ENCODE assay signal across 14 cellular contexts in the genomic region with DNA sequence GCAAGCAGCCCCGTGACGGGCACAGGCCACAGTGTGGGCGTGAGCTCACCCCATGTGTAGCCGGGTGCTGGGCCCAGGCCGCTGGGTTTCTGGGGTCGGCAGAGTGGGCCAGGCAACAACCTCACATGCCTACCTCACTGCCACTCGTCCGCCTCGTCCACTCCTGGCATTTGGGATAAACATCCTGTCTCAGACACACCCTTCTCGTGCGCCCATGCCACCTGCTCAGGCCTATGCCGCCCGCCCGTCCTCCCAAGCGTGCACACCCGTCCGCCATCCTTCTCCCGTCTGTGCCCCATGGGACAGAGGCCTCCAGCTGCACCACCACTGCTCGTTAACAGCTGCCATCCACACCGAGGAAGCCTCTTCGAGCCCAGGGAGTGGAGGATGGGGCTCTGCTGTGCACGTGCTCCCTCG.
A peak's percentile ranks its signal among the peaks of the same experiment; 100 is the strongest.
DNase-seq lines count a peak whose midpoint lies in the region; ATAC-seq and TF ChIP-seq lines count a peak whose summit lies in the region.
"Had no signal": no experiment of that assay in that cellular context is flagged by ENCODE, and none has a peak within 500 bp of the region (broad histone marks: within the 10 kb centered on the region; RNA-seq: fewer than 3 reads in every experiment).

No MANE protein-coding gene starts in this region.

- ATAC-seq in activated T-helper 17 cell treated with anti-CD3 and anti-CD28 coated beads, Interleukin-2, amount 50 U/mL, for 72 hours (replicated peaks) = no peak
- no peak for ATAC-seq in psoas muscle

- H3K4me3 ChIP-seq in psoas muscle = no peak overlapping the region

- intact Hi-C loops in activated CD4-positive, alpha-beta T cell treated with anti-CD3 and anti-CD28 coated beads, Interleukin-2, amount 10 ng/mL, durations not matched to agents 24 days and 14 days (cut with micrococcal nuclease) = no loop called here
- intact Hi-C loops in psoas muscle (cut with DNase I) = no loop called here

- H3K27me3 Mint-ChIP-seq in activated CD4-positive, alpha-beta T cell treated with anti-CD3 and anti-CD28 coated beads, Interleukin-2, amount 10 ng/mL, durations not matched to agents 24 days and 14 days = no peaks in the 10 kb centered on the region
- H3K27me3 Mint-ChIP-seq in IgD-negative memory B cell = no peaks in the 10 kb centered on the region
- no peaks in the 10 kb centered on the region for H3K27me3 Mint-ChIP-seq in activated T-helper 17 cell treated with anti-CD3 and anti-CD28 coated beads, Interleukin-2, amount 50 U/mL, for 72 hours

- 85 to 90% (median 88%) methylated on average over 23 of the region's 23 CpGs for WGBS in psoas muscle, 3 donors

- H3K27ac Mint-ChIP-seq in activated CD4-positive, alpha-beta T cell treated with anti-CD3 and anti-CD28 coated beads, Interleukin-2, amount 10 ng/mL, durations not matched to agents 24 days and 14 days = peak overlapping the region; percentile 69
- peak overlapping the region; percentile 93 to 95 (median 94) for H3K27ac Mint-ChIP-seq in IgD-negative memory B cell
- peak overlapping the region; percentile 48 for H3K27ac Mint-ChIP-seq in activated T-helper 17 cell treated with anti-CD3 and anti-CD28 coated beads, Interleukin-2, amount 50 U/mL, for 72 hours

- no peaks in the 10 kb centered on the region for H3K9me3 ChIP-seq in psoas muscle

- H3K27me3 ChIP-seq in psoas muscle (ENCODE audit: insufficient read depth in 3 of 3, low read length in 2 of 3) = no peaks in the 10 kb centered on the region

- H3K4me1 Mint-ChIP-seq in activated CD4-positive, alpha-beta T cell treated with anti-CD3 and anti-CD28 coated beads, Interleukin-2, amount 10 ng/mL, durations not matched to agents 24 days and 14 days = peaks cover 27% of the 10 kb centered on the region
- peaks cover 39 to 53% (median 51%) of the 10 kb centered on the region in 3 donors for H3K4me1 Mint-ChIP-seq in IgD-negative memory B cell
- H3K4me1 Mint-ChIP-seq in activated T-helper 17 cell treated with anti-CD3 and anti-CD28 coated beads, Interleukin-2, amount 50 U/mL, for 72 hours = peaks cover 9% of the 10 kb centered on the region

- H3K36me3 ChIP-seq in psoas muscle (ENCODE audit: insufficient read depth in 1 of 2, low read depth in 1 of 2) = peaks cover 0 to 28% of the 10 kb centered on the region in 2 donors

- H3K36me3 Mint-ChIP-seq in activated CD4-positive, alpha-beta T cell treated with anti-CD3 and anti-CD28 coated beads, Interleukin-2, amount 10 ng/mL, durations not matched to agents 24 days and 14 days (ENCODE audit: low read depth) = peaks cover 23% of the 10 kb centered on the region
- peaks cover 3% of the 10 kb centered on the region for H3K36me3 Mint-ChIP-seq in IgD-negative memory B cell
- H3K36me3 Mint-ChIP-seq in activated T-helper 17 cell treated with anti-CD3 and anti-CD28 coated beads, Interleukin-2, amount 50 U/mL, for 72 hours (ENCODE audit: low read depth) = peaks cover 43% of the 10 kb centered on the region

- no peak for DNase-seq in activated CD4-positive, alpha-beta T cell treated with anti-CD3 and anti-CD28 coated beads, Interleukin-2, amount 10 ng/mL, durations not matched to agents 24 days and 14 days
- DNase-seq in activated CD4-positive, alpha-beta T cell treated with anti-CD3 and anti-CD28 coated beads, Interleukin-2, amount 50 U/mL, for 48 hours = no peak
- peak; percentile 22 for DNase-seq in retina
- DNase-seq in NCI-H146 treated with DMSO at 0.1 percent for 48 hours (lab: John Stamatoyannopoulos, UW; ENCODE audit: unreplicated experiment) = no peak
- no peak for DNase-seq in HT-29 (ENCODE audit: low spot score)
- no peak for DNase-seq in psoas muscle
- DNase-seq: ACHN; central memory CD4-positive, alpha-beta T cell; Kasumi-1; NCI-H1930; NCI-H69; Right ventricle myocardium superior had no signal

- H3K4me1 ChIP-seq in psoas muscle = no peaks in the 10 kb centered on the region

- TF ChIP-seq CTCF in psoas muscle (IDR thresholded peaks at IDR 0.05) = no peak

- no peak overlapping the region for H3K4me3 Mint-ChIP-seq in activated CD4-positive, alpha-beta T cell treated with anti-CD3 and anti-CD28 coated beads, Interleukin-2, amount 10 ng/mL, durations not matched to agents 24 days and 14 days
- peak overlapping the region; percentile 27 to 86 (median 62) for H3K4me3 Mint-ChIP-seq in IgD-negative memory B cell
- H3K4me3 Mint-ChIP-seq in activated T-helper 17 cell treated with anti-CD3 and anti-CD28 coated beads, Interleukin-2, amount 50 U/mL, for 72 hours = peak overlapping the region; percentile 47

- no peaks in the 10 kb centered on the region for H3K9me3 Mint-ChIP-seq in activated CD4-positive, alpha-beta T cell treated with anti-CD3 and anti-CD28 coated beads, Interleukin-2, amount 10 ng/mL, durations not matched to agents 24 days and 14 days
- no peaks in the 10 kb centered on the region for H3K9me3 Mint-ChIP-seq in IgD-negative memory B cell
- H3K9me3 Mint-ChIP-seq in activated T-helper 17 cell treated with anti-CD3 and anti-CD28 coated beads, Interleukin-2, amount 50 U/mL, for 72 hours = no peaks in the 10 kb centered on the region

- H3K27ac ChIP-seq in psoas muscle = no peak overlapping the region
